8 cellular contexts compared by ENCODE assay signal in the genomic region with DNA sequence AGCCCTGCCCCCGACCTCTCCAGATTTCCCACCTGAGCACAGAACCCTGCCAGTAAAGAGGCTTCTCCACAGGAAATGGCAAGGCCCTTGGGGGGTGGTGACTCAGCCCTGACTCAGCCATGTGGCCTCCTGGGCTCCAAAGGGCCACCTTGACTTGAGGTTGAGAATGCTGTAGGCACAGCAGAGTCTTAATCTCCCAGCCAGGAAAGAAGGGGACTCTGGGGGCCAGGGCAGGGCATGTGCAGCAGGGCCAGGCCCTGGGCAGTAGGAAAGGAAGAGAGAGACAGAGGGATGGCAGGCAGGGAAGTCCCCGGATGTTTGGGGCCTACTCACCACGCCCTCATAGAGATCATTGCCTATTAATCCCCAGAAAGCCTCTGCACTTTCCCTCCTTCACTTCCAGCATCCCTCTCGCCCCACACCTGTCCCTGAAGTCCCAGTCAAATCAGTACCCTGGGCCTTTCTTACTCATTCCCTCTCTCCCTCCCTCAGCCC. TPM values are rescaled to one million over a fixed set of nuclear protein-coding genes. Genes with fewer than 3 reads are reported as not detected.
A peak's percentile ranks its signal among the peaks of the same experiment; 100 is the strongest.
DNase-seq lines count a peak whose midpoint lies in the region; ATAC-seq and TF ChIP-seq lines count a peak whose summit lies in the region.

No MANE protein-coding gene starts in this region.

- TF ChIP-seq CTCF in foreskin keratinocyte (conservative IDR thresholded peaks at IDR 0.05): no peak

- peak; percentile 76 for ATAC-seq in foreskin keratinocyte
- ATAC-seq in GM21423 (IDR thresholded peaks at IDR 0.05; ENCODE audit: unreplicated experiment): no peak
- ATAC-seq in HG03175 (IDR thresholded peaks at IDR 0.05; ENCODE audit: unreplicated experiment): no peak

- in situ Hi-C loops in ACHN (cut with HindIII; ENCODE audit: low pct_ligation_motif_present, low pct_unique_long_range_greater_than_20kb, low sequenced_read_pairs): no loop called here

- no peaks in the 10 kb centered on the region for H3K36me3 Mint-ChIP-seq in activated CD4-positive, alpha-beta memory T cell treated with anti-CD3 and anti-CD28 coated beads, Interleukin-2, amount 10 ng/mL, durations not matched to agents 7 days and 5 days (ENCODE audit: low read depth)

- POLR2A ChIA-PET in activated CD4-positive, alpha-beta memory T cell treated with anti-CD3 and anti-CD28 coated beads, Interleukin-2, amount 10 ng/mL, durations not matched to agents 7 days and 5 days (lab: Charles Lee): no interaction called here

- DNase-seq in ACHN (peak; percentile 99), foreskin keratinocyte (peak; percentile 89 to 96), NCI-H2029 treated with DMSO at 0.1 percent for 48 hours (lab: John Stamatoyannopoulos, UW) (no peak)
- DNase-seq in activated CD4-positive, alpha-beta memory T cell treated with anti-CD3 and anti-CD28 coated beads, Interleukin-2, amount 10 ng/mL, durations not matched to agents 7 days and 5 days: peak; percentile 78
- DNase-seq in stimulated activated CD8-positive, alpha-beta memory T cell treated with anti-CD3 and anti-CD28 coated beads, Interleukin-4, amount 100 ng/mL, for 4 hours (ENCODE audit: low read depth in 2 of 2, low spot score in 1 of 2): peak; percentile 19 to 50

- H3K9me3 Mint-ChIP-seq in activated CD4-positive, alpha-beta memory T cell treated with anti-CD3 and anti-CD28 coated beads, Interleukin-2, amount 10 ng/mL, durations not matched to agents 7 days and 5 days: no peaks in the 10 kb centered on the region

- peak overlapping the region; percentile 6 for H3K27ac ChIP-seq in foreskin keratinocyte

- peaks cover 56% of the 10 kb centered on the region for H3K4me1 Mint-ChIP-seq in activated CD4-positive, alpha-beta memory T cell treated with anti-CD3 and anti-CD28 coated beads, Interleukin-2, amount 10 ng/mL, durations not matched to agents 7 days and 5 days

- H3K4me3 Mint-ChIP-seq in activated CD4-positive, alpha-beta memory T cell treated with anti-CD3 and anti-CD28 coated beads, Interleukin-2, amount 10 ng/mL, durations not matched to agents 7 days and 5 days: peak overlapping the region; percentile 8

- CTCF ChIA-PET in activated CD4-positive, alpha-beta memory T cell treated with anti-CD3 and anti-CD28 coated beads, Interleukin-2, amount 10 ng/mL, durations not matched to agents 7 days and 5 days (lab: Charles Lee): interaction anchor here (0.6 kb wide), 1 partner anchor 671 kb away, joined by 3 read pairs; no protein-coding TSS in a partner anchor

- peaks cover 6% of the 10 kb centered on the region for H3K27me3 Mint-ChIP-seq in activated CD4-positive, alpha-beta memory T cell treated with anti-CD3 and anti-CD28 coated beads, Interleukin-2, amount 10 ng/mL, durations not matched to agents 7 days and 5 days

- peak; percentile 92 for TF ChIP-seq EP300 in Ishikawa (IDR thresholded peaks at IDR 0.05; ENCODE audit: borderline replicate concordance)

- H3K27me3 ChIP-seq in foreskin keratinocyte: no peaks in the 10 kb centered on the region

- TF ChIP-seq RAD21 in Ishikawa (IDR thresholded peaks at IDR 0.05; ENCODE audit: low read depth): peak; percentile 32; the same call in 1 of the 2 replicates

- peaks cover 46% of the 10 kb centered on the region for H3K4me1 ChIP-seq in foreskin keratinocyte

- H3K27ac Mint-ChIP-seq in activated CD4-positive, alpha-beta memory T cell treated with anti-CD3 and anti-CD28 coated beads, Interleukin-2, amount 10 ng/mL, durations not matched to agents 7 days and 5 days: peak overlapping the region; percentile 83

TF ChIP-seq in Ishikawa, 13 proteins besides CTCF, POLR2A, EP300 and RAD21:
- TF ChIP-seq TAF1 (IDR thresholded peaks at IDR 0.05; ENCODE audit: low read depth) (peak; percentile 45; the same call in 1 of the 2 replicates), CREB1 (IDR thresholded peaks at IDR 0.05; ENCODE audit: low read depth) (no peak), ZBTB7A (IDR thresholded peaks at IDR 0.05; ENCODE audit: low read depth) (peak; percentile 29; the same call in 1 of the 2 replicates), FOXM1 (IDR thresholded peaks at IDR 0.05; ENCODE audit: borderline replicate concordance, low read depth) (peak; percentile 84), NFIC (IDR thresholded peaks at IDR 0.05) (peak; percentile 79), USF1 (IDR thresholded peaks at IDR 0.05) (0 out of 2 replicates have a peak, but pooled peaks have one; percentile 22), CEBPB (IDR thresholded peaks at IDR 0.05) (no peak), TEAD4 (IDR thresholded peaks at IDR 0.05) (peak; percentile 72), MAX (IDR thresholded peaks at IDR 0.05) (peak; percentile 91), EGR1 (IDR thresholded peaks at IDR 0.05) (no peak), TCF12 (IDR thresholded peaks at IDR 0.05; ENCODE audit: low read depth) (peak; percentile 94), YY1 (IDR thresholded peaks at IDR 0.05; ENCODE audit: low read depth) (no peak)
- TF ChIP-seq, protein P1, sequence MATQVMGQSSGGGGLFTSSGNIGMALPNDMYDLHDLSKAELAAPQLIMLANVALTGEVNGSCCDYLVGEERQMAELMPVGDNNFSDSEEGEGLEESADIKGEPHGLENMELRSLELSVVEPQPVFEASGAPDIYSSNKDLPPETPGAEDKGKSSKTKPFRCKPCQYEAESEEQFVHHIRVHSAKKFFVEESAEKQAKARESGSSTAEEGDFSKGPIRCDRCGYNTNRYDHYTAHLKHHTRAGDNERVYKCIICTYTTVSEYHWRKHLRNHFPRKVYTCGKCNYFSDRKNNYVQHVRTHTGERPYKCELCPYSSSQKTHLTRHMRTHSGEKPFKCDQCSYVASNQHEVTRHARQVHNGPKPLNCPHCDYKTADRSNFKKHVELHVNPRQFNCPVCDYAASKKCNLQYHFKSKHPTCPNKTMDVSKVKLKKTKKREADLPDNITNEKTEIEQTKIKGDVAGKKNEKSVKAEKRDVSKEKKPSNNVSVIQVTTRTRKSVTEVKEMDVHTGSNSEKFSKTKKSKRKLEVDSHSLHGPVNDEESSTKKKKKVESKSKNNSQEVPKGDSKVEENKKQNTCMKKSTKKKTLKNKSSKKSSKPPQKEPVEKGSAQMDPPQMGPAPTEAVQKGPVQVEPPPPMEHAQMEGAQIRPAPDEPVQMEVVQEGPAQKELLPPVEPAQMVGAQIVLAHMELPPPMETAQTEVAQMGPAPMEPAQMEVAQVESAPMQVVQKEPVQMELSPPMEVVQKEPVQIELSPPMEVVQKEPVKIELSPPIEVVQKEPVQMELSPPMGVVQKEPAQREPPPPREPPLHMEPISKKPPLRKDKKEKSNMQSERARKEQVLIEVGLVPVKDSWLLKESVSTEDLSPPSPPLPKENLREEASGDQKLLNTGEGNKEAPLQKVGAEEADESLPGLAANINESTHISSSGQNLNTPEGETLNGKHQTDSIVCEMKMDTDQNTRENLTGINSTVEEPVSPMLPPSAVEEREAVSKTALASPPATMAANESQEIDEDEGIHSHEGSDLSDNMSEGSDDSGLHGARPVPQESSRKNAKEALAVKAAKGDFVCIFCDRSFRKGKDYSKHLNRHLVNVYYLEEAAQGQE (IDR thresholded peaks at IDR 0.05; ENCODE audit: low read depth): no peak

RNA-seq across cellular contexts. Expression of gene ITGA3, which starts 4.8 kb away (rescaled TPM):
- total RNA-seq in activated CD4-positive, alpha-beta memory T cell treated with anti-CD3 and anti-CD28 coated beads, Interleukin-2, amount 10 ng/mL, durations not matched to agents 7 days and 5 days: 10 to 100 TPM; 12.5 to 13.4 TPM
- 1,046 and 1,112 TPM in 2 replicates for total RNA-seq in foreskin keratinocyte
- polyA plus RNA-seq in foreskin keratinocyte: 633 and 656 TPM in 2 replicates

RNA-seq across cellular contexts. Expression of gene PDK2, which starts 44.0 kb away (rescaled TPM):
- 10 to 100 TPM; 19.6 to 23.4 TPM for total RNA-seq in activated CD4-positive, alpha-beta memory T cell treated with anti-CD3 and anti-CD28 coated beads, Interleukin-2, amount 10 ng/mL, durations not matched to agents 7 days and 5 days
- total RNA-seq in foreskin keratinocyte: 7.3 and 7.5 TPM in 2 replicates
- polyA plus RNA-seq in foreskin keratinocyte: 6.9 and 7.5 TPM in 2 replicates

RNA-seq across cellular contexts. Expression of gene DLX3, which starts 56.1 kb away (rescaled TPM):
- total RNA-seq in activated CD4-positive, alpha-beta memory T cell treated with anti-CD3 and anti-CD28 coated beads, Interleukin-2, amount 10 ng/mL, durations not matched to agents 7 days and 5 days: not detected
- total RNA-seq in foreskin keratinocyte: 1.2 and 1.3 TPM in 2 replicates
- polyA plus RNA-seq in foreskin keratinocyte: 1.7 and 1.9 TPM in 2 replicates

Comparison
In these comparisons a context has a peak if more than half of its experiments do, and no peak if none do; other contexts are left out.
1. RNA of gene ITGA3, which starts 4.8 kb away (total RNA-seq): 1,046 to 1,112 TPM in foreskin keratinocyte; 12.5 to 13.4 TPM in activated CD4-positive, alpha-beta memory T cell treated with anti-CD3 and anti-CD28 coated beads, Interleukin-2, amount 10 ng/mL, durations not matched to agents 7 days and 5 days; every median in the first group is over 10 times any median in the second.